In genomic region chr2:52127527-52127926, GRCh38 we compare ENCODE assay signal across 27 cellular contexts.
"Had no signal": no experiment of that assay in that cellular context is flagged by ENCODE, and none has a peak within 500 bp of the region (broad histone marks: within the 10 kb centered on the region; RNA-seq: fewer than 3 reads in every experiment).

No MANE protein-coding gene starts in this region.

- H3K27me3 Mint-ChIP-seq: activated CD4-positive, alpha-beta memory T cell treated with anti-CD3 and anti-CD28 coated beads, Interleukin-2, amount 10 ng/mL, durations not matched to agents 7 days and 5 days; activated CD4-positive, alpha-beta T cell treated with anti-CD3 and anti-CD28 coated beads, Interleukin-2, amount 10 ng/mL, durations not matched to agents 7 days and 5 days; activated naive CD4-positive, alpha-beta T cell treated with anti-CD3 and anti-CD28 coated beads, Interleukin-2, amount 50 U/mL, for 24 hours; activated naive CD8-positive, alpha-beta T cell treated with anti-CD3 and anti-CD28 coated beads, Interleukin-2, amount 50 U/mL, for 24 hours; activated T-cell treated with anti-CD3 and anti-CD28 coated beads, Interleukin-2, amount 50 U/mL, for 24 hours; activated T-helper 17 cell treated with anti-CD3 and anti-CD28 coated beads, Interleukin-2, amount 50 U/mL, for 72 hours; central memory CD8-positive, alpha-beta T cell; stimulated activated naive CD8-positive, alpha-beta T cell treated with anti-CD3 and anti-CD28 coated beads, Interleukin-15, amount 100 ng/mL, for 72 hours had no signal

- H3K27me3 ChIP-seq: dorsolateral prefrontal cortex, right lobe of liver, thyroid gland, upper lobe of left lung, vagina had no signal

- H3K36me3 Mint-ChIP-seq: activated naive CD4-positive, alpha-beta T cell treated with anti-CD3 and anti-CD28 coated beads, Interleukin-2, amount 50 U/mL, for 24 hours; stimulated activated effector memory CD8-positive, alpha-beta T cell treated with anti-CD3 and anti-CD28 coated beads, Interleukin-12 subunit alpha, Interleukin-12 subunit beta, amount 100 ng/mL, for 72 hours had no signal

- ATAC-seq: activated naive CD8-positive, alpha-beta T cell treated with anti-CD3 and anti-CD28 coated beads, Interleukin-2, amount 50 U/mL, for 24 hours; activated T-helper 17 cell treated with anti-CD3 and anti-CD28 coated beads, Interleukin-2, amount 50 U/mL, for 72 hours; left cardiac atrium; left ventricle myocardium superior; right lobe of liver; stimulated activated effector memory CD8-positive, alpha-beta T cell treated with anti-CD3 and anti-CD28 coated beads, Interleukin-12 subunit alpha, Interleukin-12 subunit beta, amount 100 ng/mL, for 72 hours; stimulated activated naive CD8-positive, alpha-beta T cell treated with anti-CD3 and anti-CD28 coated beads, Interleukin-15, amount 100 ng/mL, for 72 hours; WTC11 had no signal

- DNase-seq: activated CD4-positive, alpha-beta memory T cell treated with anti-CD3 and anti-CD28 coated beads, Interleukin-2, amount 10 ng/mL, durations not matched to agents 7 days and 5 days; activated CD4-positive, alpha-beta T cell treated with anti-CD3 and anti-CD28 coated beads for 1 hour; activated CD4-positive, alpha-beta T cell treated with anti-CD3 and anti-CD28 coated beads, Interleukin-2, amount 10 ng/mL, durations not matched to agents 7 days and 5 days; activated CD8-positive, alpha-beta memory T cell treated with anti-CD3 and anti-CD28 coated beads, Interleukin-2, amount 50 U/mL, for 48 hours; activated naive CD8-positive, alpha-beta T cell treated with anti-CD3 and anti-CD28 coated beads, Interleukin-2, amount 50 U/mL, for 24 hours; activated T-cell treated with anti-CD3 and anti-CD28 coated beads, Interleukin-2, amount 50 U/mL, for 24 hours; amygdala; dorsolateral prefrontal cortex; effector memory CD4-positive, alpha-beta T cell; head of caudate nucleus; hippocampal formation; left cardiac atrium; left ventricle myocardium superior; right lobe of liver; stimulated activated CD4-positive, alpha-beta T cell treated with anti-CD3 and anti-CD28 coated beads, Interleukin-4, amount 100 ng/mL, for 24 hours; stimulated activated naive CD8-positive, alpha-beta T cell treated with anti-CD3 and anti-CD28 coated beads, Interleukin-15, amount 100 ng/mL, for 72 hours; T-helper 2 cell; thyroid gland; upper lobe of left lung had no signal

- H3K4me1 ChIP-seq: right lobe of liver, thyroid gland, upper lobe of left lung, vagina had no signal

- H3K4me3 Mint-ChIP-seq: activated CD4-positive, alpha-beta memory T cell treated with anti-CD3 and anti-CD28 coated beads, Interleukin-2, amount 10 ng/mL, durations not matched to agents 7 days and 5 days; activated CD4-positive, alpha-beta T cell treated with anti-CD3 and anti-CD28 coated beads, Interleukin-2, amount 10 ng/mL, durations not matched to agents 7 days and 5 days; activated naive CD4-positive, alpha-beta T cell treated with anti-CD3 and anti-CD28 coated beads, Interleukin-2, amount 50 U/mL, for 24 hours; activated naive CD8-positive, alpha-beta T cell treated with anti-CD3 and anti-CD28 coated beads, Interleukin-2, amount 50 U/mL, for 24 hours; activated T-cell treated with anti-CD3 and anti-CD28 coated beads, Interleukin-2, amount 50 U/mL, for 24 hours; activated T-helper 17 cell treated with anti-CD3 and anti-CD28 coated beads, Interleukin-2, amount 50 U/mL, for 72 hours; central memory CD8-positive, alpha-beta T cell; stimulated activated effector memory CD8-positive, alpha-beta T cell treated with anti-CD3 and anti-CD28 coated beads, Interleukin-12 subunit alpha, Interleukin-12 subunit beta, amount 100 ng/mL, for 72 hours; stimulated activated naive CD8-positive, alpha-beta T cell treated with anti-CD3 and anti-CD28 coated beads, Interleukin-15, amount 100 ng/mL, for 72 hours; WTC11 had no signal

- H3K9me3 ChIP-seq: right lobe of liver, thyroid gland, upper lobe of left lung, vagina had no signal

- H3K4me3 ChIP-seq: coronary artery, dorsolateral prefrontal cortex, right lobe of liver, skin epidermis, thyroid gland, upper lobe of left lung, vagina had no signal

- H3K9me3 Mint-ChIP-seq: activated T-helper 17 cell treated with anti-CD3 and anti-CD28 coated beads, Interleukin-2, amount 50 U/mL, for 72 hours had no signal

- H3K27ac ChIP-seq: coronary artery, dorsolateral prefrontal cortex, right lobe of liver, skin epidermis, thyroid gland, upper lobe of left lung, vagina had no signal

- H3K27ac Mint-ChIP-seq: activated CD4-positive, alpha-beta memory T cell treated with anti-CD3 and anti-CD28 coated beads, Interleukin-2, amount 10 ng/mL, durations not matched to agents 7 days and 5 days; activated CD4-positive, alpha-beta T cell treated with anti-CD3 and anti-CD28 coated beads, Interleukin-2, amount 10 ng/mL, durations not matched to agents 7 days and 5 days; activated naive CD4-positive, alpha-beta T cell treated with anti-CD3 and anti-CD28 coated beads, Interleukin-2, amount 50 U/mL, for 24 hours; activated naive CD8-positive, alpha-beta T cell treated with anti-CD3 and anti-CD28 coated beads, Interleukin-2, amount 50 U/mL, for 24 hours; activated T-cell treated with anti-CD3 and anti-CD28 coated beads, Interleukin-2, amount 50 U/mL, for 24 hours; activated T-helper 17 cell treated with anti-CD3 and anti-CD28 coated beads, Interleukin-2, amount 50 U/mL, for 72 hours; stimulated activated effector memory CD8-positive, alpha-beta T cell treated with anti-CD3 and anti-CD28 coated beads, Interleukin-12 subunit alpha, Interleukin-12 subunit beta, amount 100 ng/mL, for 72 hours; stimulated activated naive CD8-positive, alpha-beta T cell treated with anti-CD3 and anti-CD28 coated beads, Interleukin-15, amount 100 ng/mL, for 72 hours; WTC11 had no signal

- H3K4me1 Mint-ChIP-seq: activated CD4-positive, alpha-beta memory T cell treated with anti-CD3 and anti-CD28 coated beads, Interleukin-2, amount 10 ng/mL, durations not matched to agents 7 days and 5 days; activated CD4-positive, alpha-beta T cell treated with anti-CD3 and anti-CD28 coated beads, Interleukin-2, amount 10 ng/mL, durations not matched to agents 7 days and 5 days; activated naive CD4-positive, alpha-beta T cell treated with anti-CD3 and anti-CD28 coated beads, Interleukin-2, amount 50 U/mL, for 24 hours; activated naive CD8-positive, alpha-beta T cell treated with anti-CD3 and anti-CD28 coated beads, Interleukin-2, amount 50 U/mL, for 24 hours; activated T-helper 17 cell treated with anti-CD3 and anti-CD28 coated beads, Interleukin-2, amount 50 U/mL, for 72 hours; central memory CD8-positive, alpha-beta T cell; stimulated activated effector memory CD8-positive, alpha-beta T cell treated with anti-CD3 and anti-CD28 coated beads, Interleukin-12 subunit alpha, Interleukin-12 subunit beta, amount 100 ng/mL, for 72 hours; stimulated activated naive CD8-positive, alpha-beta T cell treated with anti-CD3 and anti-CD28 coated beads, Interleukin-15, amount 100 ng/mL, for 72 hours had no signal

- H3K36me3 ChIP-seq: right lobe of liver, thyroid gland, upper lobe of left lung, vagina had no signal
